ENCODE assay signal across 8 cellular contexts in the genomic region with DNA sequence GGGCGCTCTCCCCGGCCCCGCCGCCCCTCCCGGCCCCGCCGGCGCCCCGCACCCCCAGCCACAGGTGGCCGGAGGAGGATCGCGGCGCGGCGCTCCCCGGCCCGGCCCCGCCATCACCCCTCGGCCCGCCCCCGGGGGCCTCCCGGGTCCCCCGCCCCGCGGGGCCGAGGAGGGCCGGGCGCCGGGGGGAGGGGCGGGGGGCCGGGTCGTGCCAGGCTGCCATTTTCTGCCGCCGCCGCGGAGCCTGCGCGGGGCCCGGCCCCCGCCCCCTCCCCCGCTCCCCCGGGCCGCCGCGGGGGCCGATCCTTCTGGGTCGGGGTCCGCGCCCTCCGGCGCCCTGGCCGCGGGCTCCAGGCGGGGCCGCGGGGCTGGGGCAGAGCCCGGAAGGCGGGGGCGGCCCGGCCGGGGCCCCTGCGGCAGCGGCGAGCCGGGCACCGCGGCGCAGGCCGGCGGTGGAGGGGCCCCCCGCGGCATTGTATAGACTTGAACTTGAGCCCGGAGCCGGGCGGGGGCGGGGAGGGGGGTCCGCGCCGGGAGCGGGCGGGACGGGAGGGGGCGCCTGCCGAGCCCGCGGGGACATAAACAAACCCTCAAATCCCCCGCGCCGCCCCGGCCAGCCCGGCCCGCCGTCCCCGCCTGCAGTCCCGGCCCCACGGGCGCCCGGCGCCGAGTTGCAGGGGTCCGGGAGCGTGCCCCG. TPM values are rescaled to one million over a fixed set of nuclear protein-coding genes. Genes with fewer than 3 reads are reported as not detected.
DNase-seq lines count a peak whose midpoint lies in the region; ATAC-seq, FAIRE-seq and TF ChIP-seq lines count a peak whose summit lies in the region.

No MANE protein-coding gene starts in this region.

- no peaks in the 10 kb centered on the region for H3K79me2 ChIP-seq in K562 (ENCODE audit: control insufficient read depth, insufficient read depth, low read length)

- TF ChIP-seq RAD21 in K562 (CRISPR knock-in tag; conservative IDR thresholded peaks at IDR 0.05 in 1 of 2, IDR thresholded peaks at IDR 0.05 in 1 of 2): no peak

- CTCF ChIA-PET in K562 (lab: Yijun Ruan, JAX; ENCODE audit: low intra/inter-chr PET ratio): no interaction called here

- DNase-seq in NCI-H2081 (lab: John Stamatoyannopoulos, UW) (peak; percentile 55 to 67), NCI-H2081 treated with DMSO at 0.1 percent for 48 hours (lab: John Stamatoyannopoulos, UW) (no peak), K562 (ENCODE audit: extremely low read depth in 1 of 4, low spot score in 3 of 4) (peak; percentile 20 to 66 (median 60)), midbrain (lab: John Stamatoyannopoulos, UW) (peak; percentile 54), SK-N-DZ (ENCODE audit: low spot score) (no peak), SIG-M5 treated with dmso at 0.1 percent for 504 hours (lab: John Stamatoyannopoulos, UW; ENCODE audit: unreplicated experiment) (no peak)

- in situ Hi-C loops in K562 (cut with MboI): no loop called here

- BruUV-seq in K562 (replicated peaks; lab: Mats Ljungman, UMichigan): no TSS peak

- no CpG with 5 or more reads among the region's 103 CpGs for WGBS in K562 (ENCODE audit: insufficient coverage, low coverage, missing lambda C conversion rate)

- H3K36me3 ChIP-seq in KOPT-K1 (ENCODE audit: insufficient read depth, low read length) (0 out of 2 replicates have a peak, but pooled peaks cover 4% of the 10 kb centered on the region), K562 (ENCODE audit: control insufficient read depth, insufficient read depth, low read length) (no peaks in the 10 kb centered on the region)

- intact Hi-C loops in K562 (cut with micrococcal nuclease): no loop called here

- ATAC-seq in GM21390 (IDR thresholded peaks at IDR 0.05; ENCODE audit: unreplicated experiment) (peak; percentile 32), K562 (no peak)

- peak overlapping the region; percentile 26 for H3K4me3 ChIP-seq in K562

- peaks cover 32 to 59% of the 10 kb centered on the region in 2 experiments for H3K27me3 ChIP-seq in K562 (ENCODE audit: control insufficient read depth in 2 of 2, insufficient read depth in 2 of 2, low read length in 2 of 2)

- FAIRE-seq in K562 (lab: Jason Lieb, UNC): no peak

- H3K27ac ChIP-seq in KOPT-K1 (ENCODE audit: low read depth, low read length, poor library complexity, severe bottlenecking) (peak overlapping the region; percentile 31), K562 (ENCODE audit: extremely low read depth, low read depth, low read length) (no peak overlapping the region)

- H3K4me2 ChIP-seq in K562 (ENCODE audit: insufficient read depth, low read length): no peak overlapping the region

- peaks cover 3% of the 10 kb centered on the region for H3K9me1 ChIP-seq in K562 (ENCODE audit: control insufficient read depth, insufficient read depth, low read length)

- no peak for TF ChIP-seq CTCF in K562 (IDR thresholded peaks at IDR 0.05 in 2 of 3, conservative IDR thresholded peaks at IDR 0.05 in 1 of 3; ENCODE audit: insufficient read depth in 2 of 3, low read depth in 1 of 3, low read length in 3 of 3)

- peak overlapping the region in 1 of 2 experiments; percentile 81; a peak in 2 of 4 replicates for H3K9ac ChIP-seq in K562 (ENCODE audit: insufficient read depth in 1 of 2, low read depth in 2 of 2, low read length in 2 of 2)

- POLR2A ChIA-PET in K562 (lab: Yijun Ruan, JAX): no interaction called here

- H2AFZ ChIP-seq in K562 (ENCODE audit: low read depth, low read length): no peak overlapping the region

- no peak for TF ChIP-seq EP300 in K562 (IDR thresholded peaks at IDR 0.05; ENCODE audit: low read length)

- no peak for TF ChIP-seq POLR2A in K562 (conservative IDR thresholded peaks at IDR 0.05)

- H3K9me3 ChIP-seq in KOPT-K1 (ENCODE audit: insufficient read depth, low read length, poor library complexity, severe bottlenecking) (no peaks in the 10 kb centered on the region), K562 (replicated peaks; ENCODE audit: control insufficient read depth, insufficient read depth, low read depth, low read length) (no peaks in the 10 kb centered on the region)

- peaks cover 0 to 27% of the 10 kb centered on the region in 2 experiments; a peak in 4 of 5 replicates for H3K4me1 ChIP-seq in K562 (replicated peaks in 1 of 2; ENCODE audit: control insufficient read depth in 2 of 2, insufficient read depth in 2 of 2, low read length in 2 of 2)

- H4K20me1 ChIP-seq in K562 (replicated peaks; ENCODE audit: control insufficient read depth, insufficient read depth, low read length): peaks cover 30% of the 10 kb centered on the region

TF ChIP-seq in K562, 482 proteins besides CTCF, POLR2A, EP300 and RAD21:
- TF ChIP-seq, protein P1, sequence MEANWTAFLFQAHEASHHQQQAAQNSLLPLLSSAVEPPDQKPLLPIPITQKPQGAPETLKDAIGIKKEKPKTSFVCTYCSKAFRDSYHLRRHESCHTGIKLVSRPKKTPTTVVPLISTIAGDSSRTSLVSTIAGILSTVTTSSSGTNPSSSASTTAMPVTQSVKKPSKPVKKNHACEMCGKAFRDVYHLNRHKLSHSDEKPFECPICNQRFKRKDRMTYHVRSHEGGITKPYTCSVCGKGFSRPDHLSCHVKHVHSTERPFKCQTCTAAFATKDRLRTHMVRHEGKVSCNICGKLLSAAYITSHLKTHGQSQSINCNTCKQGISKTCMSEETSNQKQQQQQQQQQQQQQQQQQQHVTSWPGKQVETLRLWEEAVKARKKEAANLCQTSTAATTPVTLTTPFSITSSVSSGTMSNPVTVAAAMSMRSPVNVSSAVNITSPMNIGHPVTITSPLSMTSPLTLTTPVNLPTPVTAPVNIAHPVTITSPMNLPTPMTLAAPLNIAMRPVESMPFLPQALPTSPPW (CRISPR knock-in tag; IDR thresholded peaks at IDR 0.05): peak; percentile 9; the same call in 1 of the 2 replicates
- TF ChIP-seq, protein P2, sequence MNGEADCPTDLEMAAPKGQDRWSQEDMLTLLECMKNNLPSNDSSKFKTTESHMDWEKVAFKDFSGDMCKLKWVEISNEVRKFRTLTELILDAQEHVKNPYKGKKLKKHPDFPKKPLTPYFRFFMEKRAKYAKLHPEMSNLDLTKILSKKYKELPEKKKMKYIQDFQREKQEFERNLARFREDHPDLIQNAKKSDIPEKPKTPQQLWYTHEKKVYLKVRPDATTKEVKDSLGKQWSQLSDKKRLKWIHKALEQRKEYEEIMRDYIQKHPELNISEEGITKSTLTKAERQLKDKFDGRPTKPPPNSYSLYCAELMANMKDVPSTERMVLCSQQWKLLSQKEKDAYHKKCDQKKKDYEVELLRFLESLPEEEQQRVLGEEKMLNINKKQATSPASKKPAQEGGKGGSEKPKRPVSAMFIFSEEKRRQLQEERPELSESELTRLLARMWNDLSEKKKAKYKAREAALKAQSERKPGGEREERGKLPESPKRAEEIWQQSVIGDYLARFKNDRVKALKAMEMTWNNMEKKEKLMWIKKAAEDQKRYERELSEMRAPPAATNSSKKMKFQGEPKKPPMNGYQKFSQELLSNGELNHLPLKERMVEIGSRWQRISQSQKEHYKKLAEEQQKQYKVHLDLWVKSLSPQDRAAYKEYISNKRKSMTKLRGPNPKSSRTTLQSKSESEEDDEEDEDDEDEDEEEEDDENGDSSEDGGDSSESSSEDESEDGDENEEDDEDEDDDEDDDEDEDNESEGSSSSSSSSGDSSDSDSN (IDR thresholded peaks at IDR 0.05; ENCODE audit: borderline replicate concordance in 1 of 2, low read depth in 2 of 2, low read length in 2 of 2): no peak
TF ChIP-seq in K562: peak in this region for 1.

RNA-seq across cellular contexts. Expression of a gene that starts 0.5 kb away (rescaled TPM):
- 17.3 and 36.0 TPM in 2 replicates for total RNA-seq in K562 (2011; cell fraction: chromatin; rRNA removed; ENCODE audit: low replicate concordance)
- 20.7 and 22.2 TPM in 2 replicates for total RNA-seq in K562 (2011; cell fraction: nucleolus; rRNA removed)
- 15.0 and 23.5 TPM in 2 replicates for total RNA-seq in K562 (2011; cell fraction: nucleoplasm; rRNA removed)
- total RNA-seq in K562 (2014; rRNA removed): 6.3 and 7.0 TPM in 2 replicates
- 3.7 and 4.4 TPM in 2 replicates for total RNA-seq in K562 (2014; rRNA removed; fragmentation: Illumina TruSeq; extraction: Trizol)
- total RNA-seq in K562 (2015; rRNA removed; fragmentation: Illumina TruSeq; extraction: Trizol): 4.5 and 5.0 TPM in 2 replicates
- total RNA-seq in K562 (2021): 13.5 and 16.0 TPM in 2 replicates
- polyA plus RNA-seq in K562 (2011; rRNA removed): 4.6 and 4.8 TPM in 2 replicates
- 5.2 TPM in 2 replicates for polyA plus RNA-seq in K562 (2011; cell fraction: cytosol; rRNA removed)
- 13.6 and 23.1 TPM in 2 replicates for polyA plus RNA-seq in K562 (2011; cell fraction: nucleus; rRNA removed)
- 7.3 and 8.9 TPM in 2 replicates for polyA plus RNA-seq in K562 (2012)
- polyA plus RNA-seq in K562 (2014; fragmentation: Illumina TruSeq; extraction: Trizol): 5.9 and 6.1 TPM in 2 replicates
- polyA plus RNA-seq in K562 (2014; fragmentation: Nextera tagmentation; extraction: Ambion mirVana): 1 to 10 TPM; 3.0 to 8.7 TPM
- polyA plus RNA-seq in K562 (2014; rRNA removed): 6.2 and 9.4 TPM in 2 replicates
- 7.9 and 9.0 TPM in 2 replicates for polyA minus RNA-seq in K562 (2011; rRNA and poly(A)+ RNA removed)
- polyA minus RNA-seq in K562 (2011; cell fraction: cytosol; rRNA and poly(A)+ RNA removed): 10.6 and 17.4 TPM in 2 replicates
- polyA minus RNA-seq in K562 (2011; cell fraction: nucleus; rRNA and poly(A)+ RNA removed): 9.6 and 10.0 TPM in 2 replicates
- 14.4 and 17.3 TPM in 2 replicates for polyA plus RNA-seq in SK-N-DZ (2014; cell fraction: cytosol; rRNA removed)
- polyA plus RNA-seq in SK-N-DZ (2014; cell fraction: nucleus; rRNA removed): 33.4 and 46.5 TPM in 2 replicates

Comparison
In these comparisons a context has a peak if more than half of its experiments do, and no peak if none do; other contexts are left out.
1. DNase-seq: peak in NCI-H2081 (2 of 2), K562 (4 of 4) and midbrain (single experiment); none in NCI-H2081 treated with DMSO at 0.1 percent for 48 hours (single experiment), SK-N-DZ (single experiment) and SIG-M5 treated with dmso at 0.1 percent for 504 hours (single experiment).